8 cellular contexts compared by ENCODE assay signal in genomic region chr6:120378582-120379220, GRCh38.
DNase-seq lines count a peak whose midpoint lies in the region; ATAC-seq, FAIRE-seq and TF ChIP-seq lines count a peak whose summit lies in the region.

No MANE protein-coding gene starts in this region.

- FAIRE-seq in RCC 7860 (lab: Jason Lieb, UNC) = peak; percentile 48

- DNase-seq in ELR (ENCODE audit: low read depth) = peak; percentile 41
- peak; percentile 53 for DNase-seq in RCC 7860 (ENCODE audit: low spot score)
- no peak for DNase-seq in glutamatergic neuron
- no peak for DNase-seq in effector CD4-positive, alpha-beta T cell
- no peak for DNase-seq in omental fat pad (ENCODE audit: low spot score)
- no peak for DNase-seq in suprapubic skin (ENCODE audit: low spot score in 2 of 2)

- ATAC-seq in GM21423 (IDR thresholded peaks at IDR 0.05; ENCODE audit: unreplicated experiment) = peak; percentile 90
- peak; percentile 89 for ATAC-seq in HG03565 (IDR thresholded peaks at IDR 0.05; ENCODE audit: unreplicated experiment)
- no peak for ATAC-seq in omental fat pad (ENCODE audit: low FRiP score)

- no peaks in the 10 kb centered on the region for H3K36me3 Mint-ChIP-seq in glutamatergic neuron (ENCODE audit: unreplicated experiment)

- H3K27me3 Mint-ChIP-seq in glutamatergic neuron (ENCODE audit: unreplicated experiment) = no peaks in the 10 kb centered on the region

- no peaks in the 10 kb centered on the region for H3K9me3 Mint-ChIP-seq in glutamatergic neuron (ENCODE audit: unreplicated experiment)

- H3K27ac Mint-ChIP-seq in glutamatergic neuron (ENCODE audit: unreplicated experiment) = no peak overlapping the region

- TF ChIP-seq EP300 in suprapubic skin (IDR thresholded peaks at IDR 0.05) = no peak

- 48% methylated on average over 3 of the region's 3 CpGs for WGBS in suprapubic skin

- H3K4me3 Mint-ChIP-seq in glutamatergic neuron (ENCODE audit: unreplicated experiment) = no peak overlapping the region

- no peaks in the 10 kb centered on the region for H3K4me1 Mint-ChIP-seq in glutamatergic neuron (ENCODE audit: low read depth, unreplicated experiment)

- peak; percentile 71 for TF ChIP-seq CTCF in glutamatergic neuron (IDR thresholded peaks at IDR 0.05; ENCODE audit: partially characterized antibody, unreplicated experiment)
- no peak for TF ChIP-seq CTCF in omental fat pad (IDR thresholded peaks at IDR 0.05)
- peak in 1 of 2 donors; percentile 19 for TF ChIP-seq CTCF in suprapubic skin (IDR thresholded peaks at IDR 0.05)

- no peak for TF ChIP-seq POLR2A in suprapubic skin (IDR thresholded peaks at IDR 0.05)

- H3K36me3 ChIP-seq in suprapubic skin = no peaks in the 10 kb centered on the region

- no peak overlapping the region for H3K27ac ChIP-seq in suprapubic skin

- no peaks in the 10 kb centered on the region for H3K9me3 ChIP-seq in suprapubic skin

- H3K4me3 ChIP-seq in suprapubic skin = no peak overlapping the region

- H3K27me3 ChIP-seq in suprapubic skin = no peaks in the 10 kb centered on the region

- no peaks in the 10 kb centered on the region for H3K4me1 ChIP-seq in suprapubic skin

Comparison
In these comparisons a context has a peak if more than half of its experiments do, and no peak if none do; other contexts are left out.
1. DNase-seq: peak in ELR (single experiment) and RCC 7860 (single experiment); none in glutamatergic neuron (single experiment), effector CD4-positive, alpha-beta T cell (single experiment), omental fat pad (single experiment) and suprapubic skin (0 of 2).